In genomic region chr1:115649964-115650363, GRCh38 we compare ENCODE assay signal across 21 cellular contexts. TPM values are rescaled to one million over a fixed set of nuclear protein-coding genes. Genes with fewer than 3 reads are reported as not detected.
DNase-seq lines count a peak whose midpoint lies in the region; ATAC-seq, FAIRE-seq and TF ChIP-seq lines count a peak whose summit lies in the region.
"Had no signal": no experiment of that assay in that cellular context is flagged by ENCODE, and none has a peak within 500 bp of the region (broad histone marks: within the 10 kb centered on the region; RNA-seq: fewer than 3 reads in every experiment).

No MANE protein-coding gene starts in this region.

- no peak for TF ChIP-seq CTCF in colonic mucosa (IDR thresholded peaks at IDR 0.05)

- H3K4me1 ChIP-seq in colonic mucosa, result peaks cover 21% of the 10 kb centered on the region
- H3K4me1 ChIP-seq in mucosa of rectum (ENCODE audit: control insufficient read depth in 2 of 2, insufficient read depth in 2 of 2, low read length in 2 of 2), result peaks cover 38 to 46% of the 10 kb centered on the region in 2 donors

- intact Hi-C loops in colonic mucosa (cut with DNase I), result no loop called here

- no peak for FAIRE-seq in GM19239 (lab: Jason Lieb, UNC)
- FAIRE-seq: TTC549 had no signal

- H3K4me3 ChIP-seq in colonic mucosa (no peak overlapping the region), mucosa of rectum (ENCODE audit: low read length in 2 of 2) (peak overlapping the region; percentile 7 to 8)
- H3K4me3 ChIP-seq: MG63, SJCRH30, suprapubic skin had no signal

- H3K9me3 ChIP-seq in KOPT-K1 (ENCODE audit: insufficient read depth, low read length, poor library complexity, severe bottlenecking), result no peaks in the 10 kb centered on the region
- no peaks in the 10 kb centered on the region for H3K9me3 ChIP-seq in colonic mucosa
- no peaks in the 10 kb centered on the region for H3K9me3 ChIP-seq in mucosa of rectum (ENCODE audit: control insufficient read depth in 2 of 2, low read length in 2 of 2)
- H3K9me3 ChIP-seq: MG63, SJCRH30, suprapubic skin had no signal

- H3K9ac ChIP-seq in colonic mucosa (ENCODE audit: low read depth in 2 of 2, low read length in 2 of 2) (peak overlapping the region in 1 of 2 donors; percentile 52), mucosa of rectum (ENCODE audit: low read depth in 1 of 2, low read length in 2 of 2) (peak overlapping the region; percentile 32 to 50)

- DNase-seq in GM03348 (ENCODE audit: low spot score) (peak; percentile 29), colonic mucosa (peak; percentile 73), GM19239 (ENCODE audit: insufficient read length, low spot score) (no peak), hypothalamus (lab: John Stamatoyannopoulos, UW) (no peak)
- DNase-seq in stimulated activated CD4-positive, alpha-beta T cell treated with anti-CD3 and anti-CD28 coated beads, Interleukin-4, amount 100 ng/mL, for 24 hours, result no peak
- DNase-seq: activated CD4-positive, alpha-beta memory T cell treated with anti-CD3 and anti-CD28 coated beads, Interleukin-2, amount 10 ng/mL, durations not matched to agents 7 days and 5 days; activated effector memory CD4-positive, alpha-beta T cell treated with Interleukin-2 at 50 U/mL for 16 hours; aorta; Calu3; effector CD8-positive, alpha-beta T cell; HCEC 1CT; immature natural killer cell; MG63; NCI-H2081 treated with DMSO at 0.1 percent for 48 hours had no signal

- H3K36me3 ChIP-seq in KOPT-K1 (ENCODE audit: insufficient read depth, low read length) (peaks cover 42% of the 10 kb centered on the region), colonic mucosa (no peaks in the 10 kb centered on the region), mucosa of rectum (ENCODE audit: control insufficient read depth in 2 of 2, insufficient read depth in 2 of 2, low read length in 2 of 2) (peaks cover 8 to 10% of the 10 kb centered on the region in 2 donors)

- H3K27ac ChIP-seq in KOPT-K1 (ENCODE audit: low read depth, low read length, poor library complexity, severe bottlenecking) (peak overlapping the region; percentile 84), colonic mucosa (peak overlapping the region; percentile 39), mucosa of rectum (ENCODE audit: low read depth in 2 of 2, low read length in 2 of 2) (peak overlapping the region; percentile 20 to 48)
- H3K27ac ChIP-seq: HL-60, SJCRH30, suprapubic skin had no signal

- no peaks in the 10 kb centered on the region for H3K27me3 ChIP-seq in colonic mucosa
- H3K27me3 ChIP-seq in mucosa of rectum (ENCODE audit: control insufficient read depth in 2 of 2, insufficient read depth in 2 of 2, low read length in 2 of 2), result no peaks in the 10 kb centered on the region
- H3K27me3 ChIP-seq: MG63, SJCRH30, suprapubic skin had no signal

- ATAC-seq in HG02642 (IDR thresholded peaks at IDR 0.05; ENCODE audit: poor library complexity, unreplicated experiment), result no peak

RNA-seq across cellular contexts. Expression of gene VANGL1, which starts 8.2 kb away (rescaled TPM):
- 10 to 100 TPM; 14.7 to 23.8 TPM for total RNA-seq in colonic mucosa

Comparison
In these comparisons a context has a peak if more than half of its experiments do, and no peak if none do; other contexts are left out.
1. DNase-seq: peak in GM03348 (single experiment) and colonic mucosa (single experiment); none in stimulated activated CD4-positive, alpha-beta T cell treated with anti-CD3 and anti-CD28 coated beads, Interleukin-4, amount 100 ng/mL, for 24 hours (single experiment), GM19239 (single experiment) and hypothalamus (0 of 51).
2. H3K27ac ChIP-seq: peak in every context shown above with its lines; median percentile 84 in KOPT-K1; 39 in colonic mucosa; 34 in mucosa of rectum.